ENCODE assay signal across 7 cellular contexts in genomic region chrX:56564182-56564885, GRCh38. TPM values are rescaled to one million over a fixed set of nuclear protein-coding genes. Genes with fewer than 3 reads are reported as not detected.
DNase-seq lines count a peak whose midpoint lies in the region; ATAC-seq and TF ChIP-seq lines count a peak whose summit lies in the region.

No MANE protein-coding gene starts in this region.

- no TSS peak for BruUV-seq in Panc1 (replicated peaks; lab: Mats Ljungman, UMichigan)

- ATAC-seq in GM18508 (IDR thresholded peaks at IDR 0.05; ENCODE audit: insufficient read depth, unreplicated experiment) (peak; percentile 16), HG02938 (IDR thresholded peaks at IDR 0.05; ENCODE audit: unreplicated experiment) (peak; percentile 11), Panc1 (peak; percentile 27; the same call in 1 of the 2 replicates), body of pancreas (peak; percentile 21)

- WGBS in body of pancreas, 2 donors: 0% methylated on average over 21 of the region's 23 CpGs; no CpG with 5 or more reads in 1 of the 2 donors

- H3K4me3 ChIP-seq in Panc1 (ENCODE audit: low read depth in 2 of 2, low read length in 2 of 2): peak overlapping the region; percentile 69 to 75
- H3K4me3 ChIP-seq in body of pancreas: peak overlapping the region; percentile 25 to 43
- peak overlapping the region; percentile 79 for H3K4me3 ChIP-seq in skeletal muscle satellite cell (ENCODE audit: low read length)

- no peaks in the 10 kb centered on the region for H3K27me3 ChIP-seq in Panc1 (ENCODE audit: control insufficient read depth, insufficient read depth, low read length)
- H3K27me3 ChIP-seq in body of pancreas: no peaks in the 10 kb centered on the region
- H3K27me3 ChIP-seq in skeletal muscle satellite cell (ENCODE audit: control insufficient read depth, insufficient read depth, low read length): no peaks in the 10 kb centered on the region

- intact Hi-C loops in Panc1 (cut with micrococcal nuclease; ENCODE audit: unreplicated experiment): no loop called here
- intact Hi-C loops in body of pancreas (cut with DNase I): no loop called here

- TF ChIP-seq POLR2A in body of pancreas (IDR thresholded peaks at IDR 0.05): no peak

- H3K9me3 ChIP-seq in Panc1 (ENCODE audit: control insufficient read depth, insufficient read depth, low read depth, low read length) (no peaks in the 10 kb centered on the region), body of pancreas (no peaks in the 10 kb centered on the region), skeletal muscle satellite cell (replicated peaks; ENCODE audit: low read length) (no peaks in the 10 kb centered on the region)

- CTCF ChIA-PET in Panc1 (lab: Charles Lee): no interaction called here

- H3K4me1 ChIP-seq in Panc1 (ENCODE audit: control insufficient read depth, insufficient read depth, low read length) (peaks cover 11% of the 10 kb centered on the region; the same call in 1 of the 2 replicates), body of pancreas (peaks cover 7% of the 10 kb centered on the region), skeletal muscle satellite cell (ENCODE audit: control insufficient read depth, insufficient read depth, low read length) (peaks cover 4% of the 10 kb centered on the region)

- POLR2A ChIA-PET in Panc1 (lab: Charles Lee): no interaction called here

- DNase-seq in Panc1 (ENCODE audit: low read depth, low spot score) (no peak), body of pancreas (peak in 3 of 4 donors; percentile 14 to 25 (median 15)), iris pigment epithelial cell (ENCODE audit: low read depth) (peak; percentile 55), epidermal melanocyte (ENCODE audit: insufficient read length, low spot score) (no peak)

- H3K36me3 ChIP-seq in Panc1 (ENCODE audit: control insufficient read depth, insufficient read depth, low read length): peaks cover 2% of the 10 kb centered on the region
- H3K36me3 ChIP-seq in body of pancreas (replicated peaks in 1 of 2; ENCODE audit: insufficient read depth in 1 of 2, low read depth in 2 of 2): no peaks in the 10 kb centered on the region
- no peaks in the 10 kb centered on the region for H3K36me3 ChIP-seq in skeletal muscle satellite cell (ENCODE audit: insufficient read depth, low read length)

- TF ChIP-seq CTCF in Panc1 (IDR thresholded peaks at IDR 0.05) (no peak), body of pancreas (IDR thresholded peaks at IDR 0.05) (no peak)

- H3K27ac ChIP-seq in Panc1 (ENCODE audit: low read length) (peak overlapping the region; percentile 94), body of pancreas (peak overlapping the region; percentile 84 to 97 (median 88))

- H3K9ac ChIP-seq in skeletal muscle satellite cell (ENCODE audit: low read depth, low read length): peak overlapping the region; percentile 97

- peak overlapping the region; percentile 88 for H3K4me2 ChIP-seq in skeletal muscle satellite cell (ENCODE audit: low read length)

- in situ Hi-C loops in Panc1 (cut with HindIII; ENCODE audit: low pct_unique_long_range_greater_than_20kb, low sequenced_read_pairs): no loop called here

RNA-seq across cellular contexts. Expression of gene UBQLN2, which starts 0.9 kb away (rescaled TPM):
- total RNA-seq in Panc1 (2021; ENCODE audit: unreplicated experiment) (32.0 TPM), body of pancreas (1 to 10 TPM; 7.9 to 8.6 TPM)
- polyA plus RNA-seq in Panc1 (2012; ENCODE audit: insufficient read length): 22.5 TPM
- 10.6 and 13.5 TPM in 2 replicates for total RNA-seq in skeletal muscle satellite cell (2012; rRNA removed)

Comparison
In these comparisons a context has a peak if more than half of its experiments do, and no peak if none do; other contexts are left out.
1. DNase-seq: peak in body of pancreas (3 of 4) and iris pigment epithelial cell (single experiment); none in Panc1 (single experiment) and epidermal melanocyte (single experiment).
2. Peak in every context shown above with its lines, with median percentiles within 50 percentile points of each other: ATAC-seq and H3K4me3 ChIP-seq.